9 cellular contexts compared by ENCODE assay signal in the genomic region with DNA sequence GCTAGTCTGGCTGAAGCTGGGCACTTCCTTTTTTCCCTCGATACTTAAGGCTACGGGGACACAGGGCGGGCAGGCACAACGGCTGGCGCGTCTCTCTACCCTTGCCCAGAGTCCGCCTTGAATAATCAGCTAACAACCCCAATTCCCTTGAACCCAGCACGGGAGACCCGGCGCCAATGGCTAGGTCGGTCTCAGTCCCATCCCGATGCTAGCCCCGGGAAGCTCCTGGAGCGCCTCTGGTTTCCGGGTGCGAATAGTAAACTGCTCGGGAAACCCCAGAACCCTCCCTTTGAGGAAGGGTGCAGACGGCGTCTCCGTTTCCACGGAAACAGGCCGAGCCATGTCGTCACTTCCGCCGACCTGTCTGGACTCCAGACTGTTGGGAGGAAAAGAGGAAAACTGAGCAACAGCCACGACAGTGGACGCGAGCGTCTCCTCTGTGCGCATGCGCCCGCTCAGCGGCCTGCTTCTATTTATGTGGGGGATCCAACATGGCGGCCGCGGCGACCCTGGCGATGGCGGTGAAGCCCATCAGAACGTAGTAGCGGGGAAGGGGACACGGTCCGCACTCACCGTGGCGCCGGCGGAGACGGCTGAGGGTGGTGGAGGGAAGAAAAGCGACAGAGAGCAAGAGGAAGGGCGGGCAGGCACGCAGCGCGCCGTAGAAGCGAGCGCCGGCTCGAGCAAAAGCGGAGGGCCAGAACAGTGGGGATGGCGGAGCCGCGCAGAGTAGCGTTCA. TPM values are rescaled to one million over a fixed set of nuclear protein-coding genes. Genes with fewer than 3 reads are reported as not detected.
DNase-seq lines count a peak whose midpoint lies in the region; ATAC-seq, FAIRE-seq and TF ChIP-seq lines count a peak whose summit lies in the region.
"Had no signal": no experiment of that assay in that cellular context is flagged by ENCODE, and none has a peak within 500 bp of the region (broad histone marks: within the 10 kb centered on the region; RNA-seq: fewer than 3 reads in every experiment).

A gene (plus strand): TSS at position 464 of the 739 bp plus-strand sequence. CDS start 248 bp downstream, at position 712.

- ATAC-seq in GM19035 (IDR thresholded peaks at IDR 0.05; ENCODE audit: unreplicated experiment) (peak; percentile 97), HG03354 (IDR thresholded peaks at IDR 0.05; ENCODE audit: poor library complexity, severe bottlenecking, unreplicated experiment) (peak; percentile 89)
- ATAC-seq in activated CD4-positive, CD25-positive, alpha-beta regulatory T cell treated with anti-CD3 and anti-CD28 coated beads, Interleukin-2, amount 50 U/mL, for 24 hours = peak; percentile 88 to 91

- H3K9me3 ChIP-seq in keratinocyte (ENCODE audit: control insufficient read depth, low read depth, low read length) = no peaks in the 10 kb centered on the region

- TF ChIP-seq CTCF in AG09319 (IDR thresholded peaks at IDR 0.05; ENCODE audit: low read depth, low read length) = no peak
- no peak for TF ChIP-seq CTCF in keratinocyte (optimal IDR thresholded peaks at IDR 0.05 in 1 of 3, IDR thresholded peaks at IDR 0.05 in 1 of 3, conservative IDR thresholded peaks at IDR 0.05 in 1 of 3; ENCODE audit: extremely low read depth in 1 of 3, insufficient read depth in 2 of 3, low read length in 3 of 3)

- DNase-seq in AG09319 (ENCODE audit: extremely low read depth, low read depth) (peak; percentile 91), NCI-H446 treated with DMSO at 0.1 percent for 48 hours (lab: John Stamatoyannopoulos, UW) (peak; percentile 83), cerebellar nuclear complex (lab: John Stamatoyannopoulos, UW) (peak; percentile 89 to 94), keratinocyte (ENCODE audit: low read depth, low spot score) (peak; percentile 76)
- peak; percentile 75 to 89 for DNase-seq in stimulated activated CD4-positive, alpha-beta T cell treated with anti-CD3 and anti-CD28 coated beads, Interleukin-15, amount 100 ng/mL, for 1 hour (ENCODE audit: low read depth in 1 of 2, low spot score in 1 of 2)

- H3K4me3 ChIP-seq in keratinocyte (ENCODE audit: control insufficient read depth in 2 of 3, extremely low read depth in 1 of 3, insufficient read depth in 2 of 3, low read depth in 1 of 3, low read length in 3 of 3) = peak within 1 kb of the TSS; percentile 89 to 96 (median 93)

- dilution Hi-C loops in keratinocyte (cut with MboI; ENCODE audit: extremely low pct_ligation_motif_present, low sequenced_read_pairs) = no loop called here

- H3K27me3 ChIP-seq in keratinocyte (ENCODE audit: control insufficient read depth, extremely low read depth, insufficient read depth, low read length) = no peaks in the 10 kb centered on the region

- peak within 1 kb of the TSS; percentile 90 for H3K27ac ChIP-seq in keratinocyte (ENCODE audit: control insufficient read depth, insufficient read depth, low read length)

- H4K20me1 ChIP-seq in keratinocyte (ENCODE audit: control insufficient read depth, extremely low read depth, insufficient read depth, low read length) = no peaks in the 10 kb centered on the region

- no peaks in the 10 kb centered on the region for H3K36me3 ChIP-seq in keratinocyte (ENCODE audit: control insufficient read depth in 2 of 2, extremely low read depth in 1 of 2, insufficient read depth in 2 of 2, low read length in 2 of 2)

- H3K4me1 ChIP-seq in keratinocyte (ENCODE audit: control insufficient read depth, extremely low read depth, insufficient read depth, low read length) = peaks cover 11% of the 10 kb centered on the region

- H3K9ac ChIP-seq in keratinocyte (ENCODE audit: control insufficient read depth, extremely low read depth, insufficient read depth, low read length) = peak within 1 kb of the TSS; percentile 94

- peak within 1 kb of the TSS; percentile 94 for H3K4me2 ChIP-seq in keratinocyte (ENCODE audit: control insufficient read depth, extremely low read depth, insufficient read depth, low read depth, low read length)

- H2AFZ ChIP-seq in keratinocyte (ENCODE audit: control insufficient read depth, low read length) = peak within 1 kb of the TSS; percentile 99

- peaks cover 17% of the 10 kb centered on the region for H3K79me2 ChIP-seq in keratinocyte (ENCODE audit: control insufficient read depth, insufficient read depth, low read length)

- H3K9me1 ChIP-seq in keratinocyte (ENCODE audit: control insufficient read depth, extremely low read depth, insufficient read depth, low read length) = no peaks in the 10 kb centered on the region

- FAIRE-seq in keratinocyte (lab: Jason Lieb, UNC) = peak; percentile 84
- FAIRE-seq: colon had no signal

RNA-seq across cellular contexts. Expression of the gene that starts here (rescaled TPM):
- polyA plus RNA-seq in keratinocyte = 1.8 to 3.0 TPM (median 2.4 TPM) in 3 replicates
- 13.7 TPM for polyA plus RNA-seq in keratinocyte (2011; ENCODE audit: low read depth)
- polyA plus RNA-seq in keratinocyte (2011; cell fraction: cytosol; rRNA removed) = 0.88 and 1.6 TPM in 2 replicates
- polyA plus RNA-seq in keratinocyte (2011; cell fraction: nucleus; rRNA removed) = 6.3 and 7.6 TPM in 2 replicates
- 1.3 and 4.2 TPM in 2 replicates for polyA plus RNA-seq in keratinocyte (2012; ENCODE audit: low replicate concordance)
- polyA minus RNA-seq in keratinocyte = 2.1 to 8.3 TPM (median 5.5 TPM) in 3 replicates
- 3.1 TPM for polyA minus RNA-seq in keratinocyte (2011; cell fraction: cytosol; rRNA and poly(A)+ RNA removed)
- polyA minus RNA-seq in keratinocyte (2011; cell fraction: nucleus; rRNA and poly(A)+ RNA removed) = 6.6 and 13.8 TPM in 2 replicates

Comparison
In these comparisons a context has a peak if more than half of its experiments do, and no peak if none do; other contexts are left out.
1. Peak in every context shown above with its lines: DNase-seq, ATAC-seq, H3K4me3 ChIP-seq and H3K27ac ChIP-seq.